1 cellular context compared by ENCODE assay signal in genomic region chr15:37109952-37110630, GRCh38.
A peak's percentile ranks its signal among the peaks of the same experiment; 100 is the strongest.
TF ChIP-seq lines count a peak whose summit lies in the region.

No MANE protein-coding gene starts in this region.

TF ChIP-seq in HepG2, 621 proteins besides CTCF, POLR2A, EP300 and RAD21 (continued from another document):
- TF ChIP-seq MLXIP (CRISPR knock-in tag; IDR thresholded peaks at IDR 0.05; ENCODE audit: borderline replicate concordance) (no peak), RBM22 (optimal IDR thresholded peaks at IDR 0.05; ENCODE audit: low read length) (peak; percentile 37), DDIT3 (CRISPR knock-in tag; IDR thresholded peaks at IDR 0.05) (no peak), ZNF207 (IDR thresholded peaks at IDR 0.05; ENCODE audit: borderline replicate concordance) (no peak), DPF2 (CRISPR knock-in tag; IDR thresholded peaks at IDR 0.05; ENCODE audit: borderline replicate concordance, low read depth) (no peak), ZNF800 (CRISPR knock-in tag; IDR thresholded peaks at IDR 0.05) (0 out of 2 replicates have a peak, but pooled peaks have one; percentile 77), ZNF747 (CRISPR knock-in tag; IDR thresholded peaks at IDR 0.05; ENCODE audit: borderline replicate concordance) (no peak), MED13 (CRISPR knock-in tag; IDR thresholded peaks at IDR 0.05) (no peak), ZFP41 (CRISPR knock-in tag; IDR thresholded peaks at IDR 0.05; ENCODE audit: borderline replicate concordance) (no peak), SALL1 (CRISPR knock-in tag; IDR thresholded peaks at IDR 0.05) (no peak), ZNF235 (CRISPR knock-in tag; IDR thresholded peaks at IDR 0.05; ENCODE audit: borderline replicate concordance) (no peak), EEA1 (CRISPR knock-in tag; IDR thresholded peaks at IDR 0.05; ENCODE audit: borderline replicate concordance) (no peak), USF2 (IDR thresholded peaks at IDR 0.05; ENCODE audit: low read depth, low read length) (no peak), USF2 (CRISPR knock-in tag; IDR thresholded peaks at IDR 0.05; ENCODE audit: borderline replicate concordance) (no peak), ADNP (CRISPR knock-in tag; IDR thresholded peaks at IDR 0.05) (no peak), PAWR (CRISPR knock-in tag; IDR thresholded peaks at IDR 0.05; ENCODE audit: borderline replicate concordance) (no peak), DMAP1 (CRISPR knock-in tag; IDR thresholded peaks at IDR 0.05) (no peak), MAF1 (CRISPR knock-in tag; IDR thresholded peaks at IDR 0.05; ENCODE audit: borderline replicate concordance) (no peak), ZNF841 (CRISPR knock-in tag; IDR thresholded peaks at IDR 0.05; ENCODE audit: borderline replicate concordance) (no peak), ISX (CRISPR knock-in tag; conservative IDR thresholded peaks at IDR 0.05) (no peak), ZNF121 (CRISPR knock-in tag; IDR thresholded peaks at IDR 0.05) (0 out of 2 replicates have a peak, but pooled peaks have one; percentile 50), AGO2 (optimal IDR thresholded peaks at IDR 0.05; ENCODE audit: low read depth, low read length) (peak; percentile 50), MED8 (CRISPR knock-in tag; IDR thresholded peaks at IDR 0.05; ENCODE audit: insufficient replicate concordance) (no peak), HES4 (CRISPR knock-in tag; IDR thresholded peaks at IDR 0.05; ENCODE audit: borderline replicate concordance) (no peak), ARHGAP35 (CRISPR knock-in tag; IDR thresholded peaks at IDR 0.05; ENCODE audit: borderline replicate concordance) (no peak), ZFP90 (CRISPR knock-in tag; IDR thresholded peaks at IDR 0.05; ENCODE audit: borderline replicate concordance) (no peak), KDM2A (CRISPR knock-in tag; IDR thresholded peaks at IDR 0.05; ENCODE audit: borderline replicate concordance, low read depth) (0 out of 2 replicates have a peak, but pooled peaks have one; percentile 46), PRMT3 (CRISPR knock-in tag; IDR thresholded peaks at IDR 0.05; ENCODE audit: borderline replicate concordance, low read depth) (no peak), MAX (IDR thresholded peaks at IDR 0.05) (0 out of 2 replicates have a peak, but pooled peaks have one; percentile 16), SP2 (CRISPR knock-in tag; IDR thresholded peaks at IDR 0.05) (no peak), ZNF260 (CRISPR knock-in tag; IDR thresholded peaks at IDR 0.05; ENCODE audit: borderline replicate concordance, low read depth) (no peak), GMEB1 (CRISPR knock-in tag; IDR thresholded peaks at IDR 0.05; ENCODE audit: borderline replicate concordance) (no peak), SAP130 (CRISPR knock-in tag; IDR thresholded peaks at IDR 0.05; ENCODE audit: low read depth) (0 out of 2 replicates have a peak, but pooled peaks have one; percentile 7), HBP1 (CRISPR knock-in tag; IDR thresholded peaks at IDR 0.05; ENCODE audit: low read depth) (no peak), RFX1 (IDR thresholded peaks at IDR 0.05) (no peak), ZMYM4 (CRISPR knock-in tag; IDR thresholded peaks at IDR 0.05) (no peak)
- TF ChIP-seq, protein P1, sequence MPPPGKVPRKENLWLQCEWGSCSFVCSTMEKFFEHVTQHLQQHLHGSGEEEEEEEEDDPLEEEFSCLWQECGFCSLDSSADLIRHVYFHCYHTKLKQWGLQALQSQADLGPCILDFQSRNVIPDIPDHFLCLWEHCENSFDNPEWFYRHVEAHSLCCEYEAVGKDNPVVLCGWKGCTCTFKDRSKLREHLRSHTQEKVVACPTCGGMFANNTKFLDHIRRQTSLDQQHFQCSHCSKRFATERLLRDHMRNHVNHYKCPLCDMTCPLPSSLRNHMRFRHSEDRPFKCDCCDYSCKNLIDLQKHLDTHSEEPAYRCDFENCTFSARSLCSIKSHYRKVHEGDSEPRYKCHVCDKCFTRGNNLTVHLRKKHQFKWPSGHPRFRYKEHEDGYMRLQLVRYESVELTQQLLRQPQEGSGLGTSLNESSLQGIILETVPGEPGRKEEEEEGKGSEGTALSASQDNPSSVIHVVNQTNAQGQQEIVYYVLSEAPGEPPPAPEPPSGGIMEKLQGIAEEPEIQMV (CRISPR knock-in tag; IDR thresholded peaks at IDR 0.05; ENCODE audit: low read depth): no peak
- TF ChIP-seq, protein P2, sequence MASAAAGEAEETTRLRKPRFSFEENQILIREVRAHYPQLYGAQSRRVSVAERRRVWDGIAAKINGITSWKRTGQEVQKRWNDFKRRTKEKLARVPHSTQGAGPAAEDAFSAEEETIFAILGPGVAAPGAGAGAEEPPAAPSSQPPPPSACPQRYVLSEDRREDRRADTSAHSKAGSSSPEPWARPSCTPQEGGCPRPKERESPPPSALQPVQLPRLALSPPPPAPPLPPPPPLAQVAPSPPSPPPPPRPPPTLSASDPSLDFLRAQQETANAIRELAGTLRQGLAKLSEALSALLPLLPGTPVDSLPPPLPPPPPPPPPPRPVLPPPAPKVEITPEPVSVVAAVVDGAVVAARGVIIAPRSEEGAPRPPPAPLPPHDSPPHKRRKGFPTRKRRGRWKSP (CRISPR knock-in tag; IDR thresholded peaks at IDR 0.05): 0 out of 2 replicates have a peak, but pooled peaks have one; percentile 29
- TF ChIP-seq, protein P3, sequence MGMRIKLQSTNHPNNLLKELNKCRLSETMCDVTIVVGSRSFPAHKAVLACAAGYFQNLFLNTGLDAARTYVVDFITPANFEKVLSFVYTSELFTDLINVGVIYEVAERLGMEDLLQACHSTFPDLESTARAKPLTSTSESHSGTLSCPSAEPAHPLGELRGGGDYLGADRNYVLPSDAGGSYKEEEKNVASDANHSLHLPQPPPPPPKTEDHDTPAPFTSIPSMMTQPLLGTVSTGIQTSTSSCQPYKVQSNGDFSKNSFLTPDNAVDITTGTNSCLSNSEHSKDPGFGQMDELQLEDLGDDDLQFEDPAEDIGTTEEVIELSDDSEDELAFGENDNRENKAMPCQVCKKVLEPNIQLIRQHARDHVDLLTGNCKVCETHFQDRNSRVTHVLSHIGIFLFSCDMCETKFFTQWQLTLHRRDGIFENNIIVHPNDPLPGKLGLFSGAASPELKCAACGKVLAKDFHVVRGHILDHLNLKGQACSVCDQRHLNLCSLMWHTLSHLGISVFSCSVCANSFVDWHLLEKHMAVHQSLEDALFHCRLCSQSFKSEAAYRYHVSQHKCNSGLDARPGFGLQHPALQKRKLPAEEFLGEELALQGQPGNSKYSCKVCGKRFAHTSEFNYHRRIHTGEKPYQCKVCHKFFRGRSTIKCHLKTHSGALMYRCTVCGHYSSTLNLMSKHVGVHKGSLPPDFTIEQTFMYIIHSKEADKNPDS (CRISPR knock-in tag; IDR thresholded peaks at IDR 0.05): no peak
- TF ChIP-seq, protein P4, sequence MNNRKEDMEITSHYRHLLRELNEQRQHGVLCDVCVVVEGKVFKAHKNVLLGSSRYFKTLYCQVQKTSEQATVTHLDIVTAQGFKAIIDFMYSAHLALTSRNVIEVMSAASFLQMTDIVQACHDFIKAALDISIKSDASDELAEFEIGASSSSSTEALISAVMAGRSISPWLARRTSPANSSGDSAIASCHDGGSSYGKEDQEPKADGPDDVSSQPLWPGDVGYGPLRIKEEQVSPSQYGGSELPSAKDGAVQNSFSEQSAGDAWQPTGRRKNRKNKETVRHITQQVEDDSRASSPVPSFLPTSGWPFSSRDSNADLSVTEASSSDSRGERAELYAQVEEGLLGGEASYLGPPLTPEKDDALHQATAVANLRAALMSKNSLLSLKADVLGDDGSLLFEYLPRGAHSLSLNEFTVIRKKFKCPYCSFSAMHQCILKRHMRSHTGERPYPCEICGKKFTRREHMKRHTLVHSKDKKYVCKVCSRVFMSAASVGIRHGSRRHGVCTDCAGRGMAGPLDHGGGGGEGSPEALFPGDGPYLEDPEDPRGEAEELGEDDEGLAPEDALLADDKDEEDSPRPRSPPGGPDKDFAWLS (CRISPR knock-in tag; IDR thresholded peaks at IDR 0.05; ENCODE audit: borderline replicate concordance): no peak
- TF ChIP-seq, protein P5, sequence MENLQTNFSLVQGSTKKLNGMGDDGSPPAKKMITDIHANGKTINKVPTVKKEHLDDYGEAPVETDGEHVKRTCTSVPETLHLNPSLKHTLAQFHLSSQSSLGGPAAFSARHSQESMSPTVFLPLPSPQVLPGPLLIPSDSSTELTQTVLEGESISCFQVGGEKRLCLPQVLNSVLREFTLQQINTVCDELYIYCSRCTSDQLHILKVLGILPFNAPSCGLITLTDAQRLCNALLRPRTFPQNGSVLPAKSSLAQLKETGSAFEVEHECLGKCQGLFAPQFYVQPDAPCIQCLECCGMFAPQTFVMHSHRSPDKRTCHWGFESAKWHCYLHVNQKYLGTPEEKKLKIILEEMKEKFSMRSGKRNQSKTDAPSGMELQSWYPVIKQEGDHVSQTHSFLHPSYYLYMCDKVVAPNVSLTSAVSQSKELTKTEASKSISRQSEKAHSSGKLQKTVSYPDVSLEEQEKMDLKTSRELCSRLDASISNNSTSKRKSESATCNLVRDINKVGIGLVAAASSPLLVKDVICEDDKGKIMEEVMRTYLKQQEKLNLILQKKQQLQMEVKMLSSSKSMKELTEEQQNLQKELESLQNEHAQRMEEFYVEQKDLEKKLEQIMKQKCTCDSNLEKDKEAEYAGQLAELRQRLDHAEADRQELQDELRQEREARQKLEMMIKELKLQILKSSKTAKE (CRISPR knock-in tag; IDR thresholded peaks at IDR 0.05; ENCODE audit: borderline replicate concordance): no peak
